ENCODE assay signal across 27 cellular contexts in the genomic region with DNA sequence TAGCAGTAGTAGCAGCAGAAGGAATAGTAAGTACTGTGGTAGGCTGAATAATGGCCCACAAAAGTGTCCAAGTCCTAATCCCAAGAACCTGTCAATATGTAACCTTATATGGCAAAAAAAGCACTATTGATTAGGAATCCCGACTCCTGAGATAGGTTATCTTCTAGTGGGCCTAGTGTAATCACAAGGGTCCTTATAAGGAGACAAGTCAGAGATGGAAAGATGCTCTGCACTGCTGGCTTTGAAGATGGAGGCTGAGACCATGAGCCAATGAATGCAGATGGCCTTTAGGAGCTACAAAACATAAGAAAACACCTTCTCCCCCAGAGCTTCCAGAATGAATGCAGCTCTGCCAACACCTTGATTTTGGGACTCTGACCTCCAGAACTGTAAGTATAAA.
"Had no signal": no experiment of that assay in that cellular context is flagged by ENCODE, and none has a peak within 500 bp of the region (broad histone marks: within the 10 kb centered on the region; RNA-seq: fewer than 3 reads in every experiment).

No MANE protein-coding gene starts in this region.

- H3K4me3 ChIP-seq: adrenal gland had no signal

- H3K27ac Mint-ChIP-seq: activated CD4-positive, alpha-beta memory T cell treated with anti-CD3 and anti-CD28 coated beads, Interleukin-2, amount 10 ng/mL, durations not matched to agents 7 days and 5 days; activated naive CD8-positive, alpha-beta T cell treated with anti-CD3 and anti-CD28 coated beads, Interleukin-2, amount 10 ng/mL, durations not matched to agents 7 days and 5 days; activated T-helper 2 cell treated with anti-CD3 and anti-CD28 coated beads, Interferon-gamma antibody, Interleukin-2, Interleukin-4, amounts not matched to agents 10 μg/mL and 5 μg/mL and 100 μg/mL, durations not matched to agents 14 hours and 24 hours and 36 hours; T-helper 1 cell treated with Interleukin-12 subunit alpha and Interleukin-12 subunit beta and Interleukin-4 antibody, amounts not matched to agents 30 μg/mL and 1 μg/mL, for 36 hours; WTC11 had no signal

- H3K27me3 ChIP-seq: adrenal gland had no signal

- H3K9me3 Mint-ChIP-seq: T-helper 1 cell treated with Interleukin-12 subunit alpha and Interleukin-12 subunit beta and Interleukin-4 antibody, amounts not matched to agents 30 μg/mL and 1 μg/mL, for 36 hours had no signal

- H3K27me3 Mint-ChIP-seq: activated CD4-positive, alpha-beta memory T cell treated with anti-CD3 and anti-CD28 coated beads, Interleukin-2, amount 10 ng/mL, durations not matched to agents 7 days and 5 days; activated naive CD8-positive, alpha-beta T cell treated with anti-CD3 and anti-CD28 coated beads, Interleukin-2, amount 10 ng/mL, durations not matched to agents 7 days and 5 days had no signal

- H3K4me3 Mint-ChIP-seq: activated CD4-positive, alpha-beta memory T cell treated with anti-CD3 and anti-CD28 coated beads, Interleukin-2, amount 10 ng/mL, durations not matched to agents 7 days and 5 days; activated naive CD8-positive, alpha-beta T cell treated with anti-CD3 and anti-CD28 coated beads, Interleukin-2, amount 10 ng/mL, durations not matched to agents 7 days and 5 days; T-helper 1 cell treated with Interleukin-12 subunit alpha and Interleukin-12 subunit beta and Interleukin-4 antibody, amounts not matched to agents 30 μg/mL and 1 μg/mL, for 36 hours; WTC11 had no signal

- H3K4me1 Mint-ChIP-seq: WTC11 had no signal

- H3K4me1 ChIP-seq: adrenal gland had no signal

- H3K27ac ChIP-seq: adrenal gland had no signal

- DNase-seq: activated CD4-positive, alpha-beta memory T cell treated with anti-CD3 and anti-CD28 coated beads, Interleukin-2, amount 10 ng/mL, durations not matched to agents 7 days and 5 days; activated CD4-positive, alpha-beta T cell treated with anti-CD3 and anti-CD28 coated beads, Interleukin-2, amount 50 U/mL, for 1 hour; activated CD4-positive, CD25-positive, alpha-beta regulatory T cell treated with anti-CD3 and anti-CD28 coated beads, Interleukin-2, amount 50 U/mL, for 72 hours; activated gamma-delta T cell treated with Interleukin-2 at 50 U/mL for 16 hours; activated naive CD4-positive, alpha-beta T cell treated with anti-CD3 and anti-CD28 coated beads, Interleukin-2, amount 50 U/mL, for 16 hours; activated naive CD8-positive, alpha-beta T cell treated with anti-CD3 and anti-CD28 coated beads, Interleukin-2, amount 10 ng/mL, durations not matched to agents 7 days and 5 days; activated T-cell treated with anti-CD3 and anti-CD28 coated beads for 4 hours; activated T-cell treated with anti-CD3 and anti-CD28 coated beads, Interleukin-2, amount 50 U/mL, for 48 hours; adrenal gland; anterior cingulate cortex; central memory CD4-positive, alpha-beta T cell; Kasumi-1; KBM-7; NCI-H1092; NCI-H1417; NCI-H1930; NCI-H2171; NCI-H2227 treated with DMSO at 0.1 percent for 48 hours; NCI-H774; OCI-M1; RPMI8226; SHP77 treated with DMSO at 0.1 percent for 48 hours; T-helper 9 cell had no signal

- ATAC-seq: Panc1, WTC11 had no signal

- H3K9me3 ChIP-seq: adrenal gland had no signal
